Comparison of ENCODE assay signal across 8 cellular contexts in the genomic region with DNA sequence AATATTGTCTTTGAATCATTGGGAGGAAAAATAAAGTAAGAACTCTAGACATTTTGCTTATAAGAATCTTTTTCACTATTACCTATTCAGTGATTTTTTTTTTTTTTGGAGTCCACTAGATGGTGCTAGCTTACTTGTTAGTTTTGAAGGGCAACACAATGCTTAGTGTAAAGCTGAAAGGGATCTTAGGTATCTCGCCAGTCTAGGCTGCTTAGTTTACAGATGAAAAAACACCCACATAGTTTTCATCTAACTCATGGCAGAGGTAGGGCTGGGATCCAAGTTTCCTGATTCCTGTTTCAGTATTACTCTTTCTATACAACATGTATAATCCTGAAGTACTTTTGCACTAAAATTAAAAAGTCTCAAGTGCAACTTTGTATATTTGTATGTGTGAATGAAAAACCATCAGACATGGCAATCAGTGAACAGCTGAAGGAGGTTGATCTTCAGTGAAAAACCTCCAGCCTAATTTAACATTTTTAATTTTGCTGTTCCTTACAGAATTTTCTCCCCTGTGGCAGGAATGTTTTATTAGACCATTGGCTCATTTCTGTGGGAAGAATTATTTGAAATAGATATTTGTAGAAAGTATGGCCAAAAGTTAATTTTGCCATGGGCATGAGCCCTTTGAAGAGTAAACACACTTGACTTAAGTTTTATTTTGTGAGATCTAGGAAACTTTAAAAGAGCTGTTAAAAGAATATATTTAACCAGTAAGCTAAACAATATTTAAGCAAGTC. TPM values are rescaled to one million over a fixed set of nuclear protein-coding genes. Genes with fewer than 3 reads are reported as not detected.
A peak's percentile ranks its signal among the peaks of the same experiment; 100 is the strongest.
DNase-seq lines count a peak whose midpoint lies in the region; ATAC-seq and TF ChIP-seq lines count a peak whose summit lies in the region.

No MANE protein-coding gene starts in this region.

- H3K4me1 Mint-ChIP-seq in activated CD8-positive, alpha-beta T cell treated with anti-CD3 and anti-CD28 coated beads, Interleukin-2, amount 10 ng/mL, durations not matched to agents 7 days and 5 days (ENCODE audit: low read depth): no peaks in the 10 kb centered on the region

- CTCF ChIA-PET in activated CD8-positive, alpha-beta T cell treated with anti-CD3 and anti-CD28 coated beads, Interleukin-2, amount 10 ng/mL, durations not matched to agents 7 days and 5 days (lab: Charles Lee): interaction anchor here (1.3 kb wide), 1 partner anchor 20 kb away, joined by 5 read pairs; no protein-coding TSS in a partner anchor

- no peaks in the 10 kb centered on the region for H3K36me3 Mint-ChIP-seq in activated CD8-positive, alpha-beta T cell treated with anti-CD3 and anti-CD28 coated beads, Interleukin-2, amount 10 ng/mL, durations not matched to agents 7 days and 5 days (ENCODE audit: low read depth)

- no peak overlapping the region for H3K27ac ChIP-seq in suprapubic skin

- H3K9me3 ChIP-seq in suprapubic skin: no peaks in the 10 kb centered on the region

- no peak for ATAC-seq in activated CD8-positive, alpha-beta T cell treated with anti-CD3 and anti-CD28 coated beads, Interleukin-2, amount 10 ng/mL, durations not matched to agents 7 days and 5 days

- no peak for TF ChIP-seq EP300 in suprapubic skin (IDR thresholded peaks at IDR 0.05)

- POLR2A ChIA-PET in activated CD8-positive, alpha-beta T cell treated with anti-CD3 and anti-CD28 coated beads, Interleukin-2, amount 10 ng/mL, durations not matched to agents 7 days and 5 days (lab: Charles Lee): no interaction called here

- H3K27ac Mint-ChIP-seq in activated CD8-positive, alpha-beta T cell treated with anti-CD3 and anti-CD28 coated beads, Interleukin-2, amount 10 ng/mL, durations not matched to agents 7 days and 5 days: no peak overlapping the region

- TF ChIP-seq POLR2A in suprapubic skin (IDR thresholded peaks at IDR 0.05): no peak

- H3K9me3 Mint-ChIP-seq in activated CD8-positive, alpha-beta T cell treated with anti-CD3 and anti-CD28 coated beads, Interleukin-2, amount 10 ng/mL, durations not matched to agents 7 days and 5 days (ENCODE audit: insufficient read depth): no peaks in the 10 kb centered on the region

- H3K27me3 Mint-ChIP-seq in activated CD8-positive, alpha-beta T cell treated with anti-CD3 and anti-CD28 coated beads, Interleukin-2, amount 10 ng/mL, durations not matched to agents 7 days and 5 days (ENCODE audit: low read depth): no peaks in the 10 kb centered on the region

- TF ChIP-seq CTCF in GM06990 (IDR thresholded peaks at IDR 0.05; ENCODE audit: insufficient read depth, low read length, poor library complexity, severe bottlenecking): peak; percentile 52
- TF ChIP-seq CTCF in fibroblast of the aortic adventitia (IDR thresholded peaks at IDR 0.05; ENCODE audit: insufficient read depth, low read length): peak; percentile 56
- peak; percentile 59 for TF ChIP-seq CTCF in retinal pigment epithelial cell (conservative IDR thresholded peaks at IDR 0.05; ENCODE audit: low read depth, low read length)
- peak in 1 of 2 donors; percentile 10 for TF ChIP-seq CTCF in suprapubic skin (IDR thresholded peaks at IDR 0.05)

- no peak overlapping the region for H3K4me3 Mint-ChIP-seq in activated CD8-positive, alpha-beta T cell treated with anti-CD3 and anti-CD28 coated beads, Interleukin-2, amount 10 ng/mL, durations not matched to agents 7 days and 5 days

- H3K4me3 ChIP-seq in GM06990 (replicated peaks; ENCODE audit: low read depth, low read length) (no peak overlapping the region), fibroblast of the aortic adventitia (ENCODE audit: low read depth, low read length) (no peak overlapping the region), retinal pigment epithelial cell (ENCODE audit: low read length) (no peak overlapping the region), suprapubic skin (no peak overlapping the region)

- H3K27me3 ChIP-seq in GM06990 (replicated peaks; ENCODE audit: control insufficient read depth, insufficient read depth, low read length) (no peaks in the 10 kb centered on the region), suprapubic skin (no peaks in the 10 kb centered on the region)

- WGBS in suprapubic skin: 3% methylated on average over 1 of the region's 1 CpG

- no peak for DNase-seq in GM06990 (ENCODE audit: extremely low read depth, insufficient read length)
- peak; percentile 82 for DNase-seq in HCEC 1CT
- peak; percentile 35 for DNase-seq in MV-4-11 (lab: John Stamatoyannopoulos, UW)
- DNase-seq in SHP77 treated with DMSO at 0.1 percent for 48 hours (lab: John Stamatoyannopoulos, UW): peak; percentile 44
- DNase-seq in fibroblast of the aortic adventitia (ENCODE audit: low read depth): peak; percentile 95
- peak; percentile 95 for DNase-seq in retinal pigment epithelial cell (ENCODE audit: low read depth)
- DNase-seq in suprapubic skin (ENCODE audit: low spot score in 2 of 2): no peak
- DNase-seq in activated CD8-positive, alpha-beta T cell treated with anti-CD3 and anti-CD28 coated beads, Interleukin-2, amount 10 ng/mL, durations not matched to agents 7 days and 5 days: no peak

- H3K36me3 ChIP-seq in GM06990 (ENCODE audit: control insufficient read depth, insufficient read depth, low read length): no peaks in the 10 kb centered on the region
- no peaks in the 10 kb centered on the region for H3K36me3 ChIP-seq in suprapubic skin

- no peaks in the 10 kb centered on the region for H3K4me1 ChIP-seq in suprapubic skin

RNA-seq across cellular contexts. Expression of a gene that starts 40.7 kb away (rescaled TPM):
- total RNA-seq in fibroblast of the aortic adventitia (ENCODE audit: low replicate concordance) (1.5 and 2.7 TPM in 2 replicates), suprapubic skin (under 1 TPM in 1 of 4 donors, not detected in 3; 0.16 TPM)
- not detected for total RNA-seq in activated CD8-positive, alpha-beta T cell treated with anti-CD3 and anti-CD28 coated beads, Interleukin-2, amount 10 ng/mL, durations not matched to agents 7 days and 5 days

RNA-seq across cellular contexts. Expression of a gene that starts 40.8 kb away (rescaled TPM):
- 1.7 TPM in 1 of 2 replicates, not detected in the other for total RNA-seq in fibroblast of the aortic adventitia (ENCODE audit: low replicate concordance)
- total RNA-seq in suprapubic skin: not detected
- total RNA-seq in activated CD8-positive, alpha-beta T cell treated with anti-CD3 and anti-CD28 coated beads, Interleukin-2, amount 10 ng/mL, durations not matched to agents 7 days and 5 days: not detected

Comparison
In these comparisons a context has a peak if more than half of its experiments do, and no peak if none do; other contexts are left out.
1. DNase-seq: peak in HCEC 1CT (single experiment), MV-4-11 (single experiment), SHP77 treated with DMSO at 0.1 percent for 48 hours (single experiment), fibroblast of the aortic adventitia (single experiment) and retinal pigment epithelial cell (single experiment); none in GM06990 (single experiment), suprapubic skin (0 of 2) and activated CD8-positive, alpha-beta T cell treated with anti-CD3 and anti-CD28 coated beads, Interleukin-2, amount 10 ng/mL, durations not matched to agents 7 days and 5 days (single experiment).